Comparison of ENCODE assay signal across 2 cellular contexts in genomic region chr2:20130821-20131645, GRCh38.
TF ChIP-seq lines count a peak whose summit lies in the region.

No MANE protein-coding gene starts in this region.

TF ChIP-seq in liver, 16 proteins besides CTCF, POLR2A, EP300 and RAD21 (continued from another document):
- TF ChIP-seq SP1 (IDR thresholded peaks at IDR 0.05) (no peak), MAX (IDR thresholded peaks at IDR 0.05) (no peak), HNF4A (conservative IDR thresholded peaks at IDR 0.05) (no peak), FOXA1 (IDR thresholded peaks at IDR 0.05) (no peak)

TF ChIP-seq in HepG2, 621 proteins besides CTCF, POLR2A, EP300 and RAD21 (continued from another document):
- TF ChIP-seq CEBPB (IDR thresholded peaks at IDR 0.05; ENCODE audit: borderline replicate concordance, low read depth, low read length) (no peak), PHB2 (IDR thresholded peaks at IDR 0.05; ENCODE audit: partially characterized antibody) (no peak), NFKB2 (CRISPR knock-in tag; IDR thresholded peaks at IDR 0.05; ENCODE audit: borderline replicate concordance) (no peak), ZBTB49 (CRISPR knock-in tag; IDR thresholded peaks at IDR 0.05; ENCODE audit: borderline replicate concordance) (no peak), ZNF354B (CRISPR knock-in tag; IDR thresholded peaks at IDR 0.05) (no peak), ZNF136 (CRISPR knock-in tag; IDR thresholded peaks at IDR 0.05; ENCODE audit: low read depth) (no peak), ZBTB7B (CRISPR knock-in tag; IDR thresholded peaks at IDR 0.05) (no peak), KLF15 (CRISPR knock-in tag; IDR thresholded peaks at IDR 0.05; ENCODE audit: borderline replicate concordance) (no peak), ZNF709 (CRISPR knock-in tag; IDR thresholded peaks at IDR 0.05) (no peak), NR0B2 (CRISPR knock-in tag; IDR thresholded peaks at IDR 0.05) (no peak), RBM39 (IDR thresholded peaks at IDR 0.05; ENCODE audit: low read depth, low read length, poor library complexity, severe bottlenecking) (no peak), DR1 (CRISPR knock-in tag; IDR thresholded peaks at IDR 0.05) (no peak), ZZZ3 (CRISPR knock-in tag; IDR thresholded peaks at IDR 0.05; ENCODE audit: borderline replicate concordance) (no peak), TARDBP (CRISPR knock-in tag; IDR thresholded peaks at IDR 0.05) (no peak), ZBED4 (CRISPR knock-in tag; IDR thresholded peaks at IDR 0.05; ENCODE audit: borderline replicate concordance) (no peak)
